Comparison of ENCODE assay signal across 8 cellular contexts in genomic region chr10:59904431-59905065, GRCh38. TPM values are rescaled to one million over a fixed set of nuclear protein-coding genes. Genes with fewer than 3 reads are reported as not detected.
DNase-seq lines count a peak whose midpoint lies in the region; TF ChIP-seq lines count a peak whose summit lies in the region.

No MANE protein-coding gene starts in this region.

- H3K9me3 ChIP-seq in SK-N-MC (ENCODE audit: low read depth, low read length) (no peaks in the 10 kb centered on the region), sigmoid colon (no peaks in the 10 kb centered on the region)

- H3K4me1 ChIP-seq in sigmoid colon, result peaks cover 0 to 78% (median 62%) of the 10 kb centered on the region in 4 donors

- H3K4me3 ChIP-seq in GM12865 (ENCODE audit: low read depth, low read length), result peak overlapping the region; percentile 80
- H3K4me3 ChIP-seq in SK-N-MC, result peak overlapping the region; percentile 80
- peak overlapping the region; percentile 96 for H3K4me3 ChIP-seq in fibroblast of pulmonary artery (replicated peaks; ENCODE audit: low read depth, low read length)
- peak overlapping the region; percentile 67 to 96 (median 88) for H3K4me3 ChIP-seq in sigmoid colon

- no peak for TF ChIP-seq POLR2A in sigmoid colon (IDR thresholded peaks at IDR 0.05)

- intact Hi-C loops in sigmoid colon (cut with DNase I), result loop anchor here (5.0 to 10.0 kb wide), 4 partner anchors 100 to 667 kb away; no protein-coding TSS in a partner anchor

- H3K27ac ChIP-seq in SK-N-MC (no peak overlapping the region), sigmoid colon (peak overlapping the region; percentile 93)

- H3K36me3 ChIP-seq in SK-N-MC (ENCODE audit: insufficient read depth, low read length) (no peaks in the 10 kb centered on the region), sigmoid colon (no peaks in the 10 kb centered on the region)

- DNase-seq in GM12865 (ENCODE audit: low read depth) (no peak), SK-N-MC (ENCODE audit: low read depth, low spot score) (no peak), fibroblast of pulmonary artery (ENCODE audit: low read depth) (no peak), sigmoid colon (no peak), DMS 273 (lab: John Stamatoyannopoulos, UW; ENCODE audit: unreplicated experiment) (no peak), NCI-H2196 treated with DMSO at 0.1 percent for 48 hours (lab: John Stamatoyannopoulos, UW; ENCODE audit: unreplicated experiment) (no peak), SKM-1 (lab: John Stamatoyannopoulos, UW; ENCODE audit: unreplicated experiment) (no peak)
- DNase-seq in effector CD4-positive, alpha-beta T cell, result no peak

- no peak overlapping the region for H3K9ac ChIP-seq in SK-N-MC (ENCODE audit: insufficient read length)

- WGBS in sigmoid colon, 2 donors, result 60% methylated on average over 7 of the region's 7 CpGs

- TF ChIP-seq EP300 in sigmoid colon (IDR thresholded peaks at IDR 0.05), result no peak

- no peaks in the 10 kb centered on the region for H3K27me3 ChIP-seq in sigmoid colon

- TF ChIP-seq CTCF in GM12865 (IDR thresholded peaks at IDR 0.05; ENCODE audit: insufficient read depth, low read depth, low read length, missing control alignments), result no peak
- no peak for TF ChIP-seq CTCF in fibroblast of pulmonary artery (IDR thresholded peaks at IDR 0.05; ENCODE audit: low read length, missing control alignments)
- no peak for TF ChIP-seq CTCF in sigmoid colon (IDR thresholded peaks at IDR 0.05)

RNA-seq across cellular contexts. Expression of gene CCDC6, which starts 1.8 kb away (rescaled TPM):
- 10 to 100 TPM; 59.2 to 97.5 (median 62.2) TPM for total RNA-seq in sigmoid colon
- polyA plus RNA-seq in sigmoid colon, result 10 to 100 TPM; 12.6 to 23.5 (median 19.4) TPM
